Comparison of ENCODE assay signal across 8 cellular contexts in genomic region chr3:190169877-190170276, GRCh38. TPM values are rescaled to one million over a fixed set of nuclear protein-coding genes. Genes with fewer than 3 reads are reported as not detected.
A peak's percentile ranks its signal among the peaks of the same experiment; 100 is the strongest.
DNase-seq lines count a peak whose midpoint lies in the region; ATAC-seq and TF ChIP-seq lines count a peak whose summit lies in the region.
"Had no signal": no experiment of that assay in that cellular context is flagged by ENCODE, and none has a peak within 500 bp of the region (broad histone marks: within the 10 kb centered on the region; RNA-seq: fewer than 3 reads in every experiment).

No MANE protein-coding gene starts in this region.

- TF ChIP-seq POLR2A in testis (IDR thresholded peaks at IDR 0.05): no peak

- H3K27me3 ChIP-seq in testis: no peaks in the 10 kb centered on the region

- no peaks in the 10 kb centered on the region for H3K4me1 ChIP-seq in testis

- no peaks in the 10 kb centered on the region for H3K9me3 ChIP-seq in testis

- DNase-seq in NAMALWA (ENCODE audit: low spot score) (peak; percentile 7), myocyte (ENCODE audit: low read depth) (peak; percentile 17), amniotic stem cell (lab: John Stamatoyannopoulos, UW) (no peak), testis (no peak), left ventricle myocardium superior (no peak)
- DNase-seq: SIG-M5 had no signal

- ATAC-seq in GM18907 (IDR thresholded peaks at IDR 0.05; ENCODE audit: unreplicated experiment): peak; percentile 92
- peak; percentile 55 for ATAC-seq in GM21737 (IDR thresholded peaks at IDR 0.05; ENCODE audit: unreplicated experiment)
- ATAC-seq in left ventricle myocardium superior: no peak

- intact Hi-C loops in testis (cut with DNase I; ENCODE audit: low total_unique reads) (no loop called here), left ventricle myocardium superior (cut with micrococcal nuclease) (no loop called here)

- no peak overlapping the region for H3K27ac ChIP-seq in testis

- H3K36me3 ChIP-seq in testis (ENCODE audit: low read depth, missing control alignments): no peaks in the 10 kb centered on the region

- no peak for TF ChIP-seq CTCF in testis (IDR thresholded peaks at IDR 0.05)

- 53 to 61% methylated on average over 2 of the region's 2 CpGs for WGBS in testis, 2 donors

- H3K4me3 ChIP-seq in testis: no peak overlapping the region

RNA-seq across cellular contexts. Expression of gene P3H2, which starts 49.2 kb away (rescaled TPM):
- total RNA-seq in myocyte (24.2 and 54.8 TPM in 2 replicates), testis (10 to 100 TPM in 1 of 2 donors, 1 to 10 TPM in 1; 7.2 to 10.1 TPM), left ventricle myocardium superior (1.2 TPM)
- polyA plus RNA-seq in myocyte (2012): 10.2 TPM
- polyA plus RNA-seq in testis (ENCODE audit: insufficient read depth, low read depth, low replicate concordance): 11.0 TPM

Comparison
In these comparisons a context has a peak if more than half of its experiments do, and no peak if none do; other contexts are left out.
1. DNase-seq: peak in NAMALWA (single experiment) and myocyte (single experiment); none in amniotic stem cell (single experiment), testis (single experiment) and left ventricle myocardium superior (single experiment).